Comparison of ENCODE assay signal across 19 cellular contexts in the genomic region with DNA sequence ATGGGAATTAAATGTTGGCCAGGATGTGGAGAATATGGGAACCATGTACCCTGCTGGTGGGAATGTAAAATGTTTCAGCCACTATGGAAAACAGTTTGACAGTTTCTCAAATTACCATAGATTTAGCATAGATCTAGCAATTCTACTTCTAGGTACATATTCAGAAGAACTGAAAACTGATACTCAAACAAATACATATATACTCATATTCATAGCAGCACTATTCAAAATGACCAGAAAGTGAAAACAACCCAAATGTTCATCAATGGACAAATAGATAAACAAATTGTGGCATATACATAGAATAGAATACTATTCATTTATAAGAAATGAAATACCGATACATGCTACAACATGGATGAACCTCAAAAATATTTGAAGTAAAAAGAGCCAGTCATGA.
"Had no signal": no experiment of that assay in that cellular context is flagged by ENCODE, and none has a peak within 500 bp of the region (broad histone marks: within the 10 kb centered on the region; RNA-seq: fewer than 3 reads in every experiment).

No MANE protein-coding gene starts in this region.

- H3K4me3 Mint-ChIP-seq: activated naive CD8-positive, alpha-beta T cell treated with anti-CD3 and anti-CD28 coated beads for 36 hours; brain; memory B cell; naive thymus-derived CD4-positive, alpha-beta T cell; stimulated activated naive B cell treated with anti-CD40 and anti-IgM and Interleukin-4, amounts not matched to agents 10 μg/mL and 1 μg/mL and 100 μg/mL, for 72 hours; WTC11 had no signal

- H3K36me3 ChIP-seq: thyroid gland, uterus had no signal

- H3K4me1 ChIP-seq: thyroid gland, uterus had no signal

- H3K27me3 Mint-ChIP-seq: activated naive CD8-positive, alpha-beta T cell treated with anti-CD3 and anti-CD28 coated beads for 36 hours; brain; memory B cell; stimulated activated naive B cell treated with anti-CD40 and anti-IgM and Interleukin-4, amounts not matched to agents 10 μg/mL and 1 μg/mL and 100 μg/mL, for 72 hours had no signal

- FAIRE-seq: endothelial cell of umbilical vein, TTC549 had no signal

- H3K4me3 ChIP-seq: coronary artery, mucosa of descending colon, thyroid gland, uterus had no signal

- H3K9me3 ChIP-seq: mucosa of descending colon, thyroid gland, uterus had no signal

- H3K27ac ChIP-seq: coronary artery, thyroid gland, uterus had no signal

- H3K27me3 ChIP-seq: thyroid gland, uterus had no signal

- H3K4me1 Mint-ChIP-seq: activated naive CD8-positive, alpha-beta T cell treated with anti-CD3 and anti-CD28 coated beads for 36 hours; memory B cell; naive thymus-derived CD4-positive, alpha-beta T cell; stimulated activated naive B cell treated with anti-CD40 and anti-IgM and Interleukin-4, amounts not matched to agents 10 μg/mL and 1 μg/mL and 100 μg/mL, for 72 hours had no signal

- ATAC-seq: left ventricle myocardium superior; mucosa of descending colon; naive thymus-derived CD4-positive, alpha-beta T cell; stimulated activated naive B cell treated with anti-CD40 and anti-IgM and Interleukin-4, amounts not matched to agents 10 μg/mL and 1 μg/mL and 100 μg/mL, for 72 hours; WTC11 had no signal

- DNase-seq: activated CD4-positive, alpha-beta T cell treated with anti-CD3 and anti-CD28 coated beads for 4 hours; activated naive CD8-positive, alpha-beta T cell treated with anti-CD3 and anti-CD28 coated beads for 36 hours; central memory CD4-positive, alpha-beta T cell; foreskin melanocyte; kidney glomerular epithelial cell; left ventricle myocardium superior; mucosa of descending colon; naive thymus-derived CD4-positive, alpha-beta T cell; posterior cingulate gyrus; stimulated activated CD4-positive, alpha-beta T cell treated with anti-CD3 and anti-CD28 coated beads, Interleukin-2, amount 100 ng/mL, for 48 hours; stimulated activated naive B cell treated with anti-CD40 and anti-IgM and Interleukin-4, amounts not matched to agents 10 μg/mL and 1 μg/mL and 100 μg/mL, for 72 hours; thyroid gland; uterus had no signal

- H3K36me3 Mint-ChIP-seq: activated naive CD8-positive, alpha-beta T cell treated with anti-CD3 and anti-CD28 coated beads for 36 hours; brain; memory B cell; naive thymus-derived CD4-positive, alpha-beta T cell; stimulated activated naive B cell treated with anti-CD40 and anti-IgM and Interleukin-4, amounts not matched to agents 10 μg/mL and 1 μg/mL and 100 μg/mL, for 72 hours; WTC11 had no signal

- H3K27ac Mint-ChIP-seq: activated naive CD8-positive, alpha-beta T cell treated with anti-CD3 and anti-CD28 coated beads for 36 hours; brain; memory B cell; naive thymus-derived CD4-positive, alpha-beta T cell; stimulated activated naive B cell treated with anti-CD40 and anti-IgM and Interleukin-4, amounts not matched to agents 10 μg/mL and 1 μg/mL and 100 μg/mL, for 72 hours; WTC11 had no signal
